2 cellular contexts compared by ENCODE assay signal in genomic region chr6:26570027-26570809, GRCh38.
TF ChIP-seq lines count a peak whose summit lies in the region.

No MANE protein-coding gene starts in this region.

TF ChIP-seq in A549, 52 proteins besides CTCF, POLR2A, EP300 and RAD21:
- no peak for TF ChIP-seq HOXA7 (CRISPR knock-in tag; IDR thresholded peaks at IDR 0.05)
- no peak for TF ChIP-seq GATA3 (IDR thresholded peaks at IDR 0.05; ENCODE audit: borderline replicate concordance)
- no peak for TF ChIP-seq ZSCAN20 (CRISPR knock-in tag; IDR thresholded peaks at IDR 0.05)
- TF ChIP-seq JUNB (IDR thresholded peaks at IDR 0.05) = no peak
- TF ChIP-seq ELK1 (IDR thresholded peaks at IDR 0.05; ENCODE audit: low read depth, low read length) = no peak

TF ChIP-seq in K562, 482 proteins besides CTCF, POLR2A, EP300 and RAD21 (continues in another document):
- no peak for TF ChIP-seq HNRNPK (IDR thresholded peaks at IDR 0.05; ENCODE audit: low read depth, low read length, poor library complexity, severe bottlenecking)
- no peak for TF ChIP-seq GABPB2 (CRISPR knock-in tag; conservative IDR thresholded peaks at IDR 0.05)
- peak; percentile 40; the same call in 1 of the 2 replicates for TF ChIP-seq TAF7 (tag; IDR thresholded peaks at IDR 0.05)
- TF ChIP-seq BCOR (IDR thresholded peaks at IDR 0.05) = peak; percentile 31; the same call in 1 of the 2 replicates
- no peak for TF ChIP-seq TFAM (CRISPR knock-in tag; conservative IDR thresholded peaks at IDR 0.05)
- no peak for TF ChIP-seq SMARCE1 (IDR thresholded peaks at IDR 0.05)
- TF ChIP-seq MBD2 (IDR thresholded peaks at IDR 0.05; ENCODE audit: borderline replicate concordance, low read depth) = 0 out of 2 replicates have a peak, but pooled peaks have one; percentile 15
- peak; percentile 78 for TF ChIP-seq VEZF1 (CRISPR knock-in tag; IDR thresholded peaks at IDR 0.05)
- TF ChIP-seq ATF6 (CRISPR knock-in tag; IDR thresholded peaks at IDR 0.05) = no peak
- TF ChIP-seq TEAD1 (CRISPR knock-in tag; IDR thresholded peaks at IDR 0.05) = no peak
- no peak for TF ChIP-seq CHD1 (IDR thresholded peaks at IDR 0.05; ENCODE audit: low read length)
- no peak for TF ChIP-seq MCM3 (IDR thresholded peaks at IDR 0.05)
- no peak for TF ChIP-seq U2AF2 (optimal IDR thresholded peaks at IDR 0.05; ENCODE audit: low read depth, low read length)
- TF ChIP-seq ZBTB34 (CRISPR knock-in tag; IDR thresholded peaks at IDR 0.05) = no peak
- TF ChIP-seq ZFP91 (CRISPR knock-in tag; IDR thresholded peaks at IDR 0.05) = no peak
- TF ChIP-seq E4F1 (CRISPR knock-in tag; IDR thresholded peaks at IDR 0.05; ENCODE audit: borderline replicate concordance) = no peak
- no peak for TF ChIP-seq RNF2 (IDR thresholded peaks at IDR 0.05)
- peak in 1 of 2 experiments; percentile 22 for TF ChIP-seq E2F6 (IDR thresholded peaks at IDR 0.05; ENCODE audit: borderline replicate concordance in 1 of 2, extremely low read depth in 1 of 2, insufficient read depth in 1 of 2, insufficient read length in 1 of 2, low read depth in 1 of 2, low read length in 1 of 2, poor library complexity in 1 of 2, severe bottlenecking in 1 of 2)
- TF ChIP-seq ZNF165 (CRISPR knock-in tag; IDR thresholded peaks at IDR 0.05; ENCODE audit: borderline replicate concordance) = no peak
- no peak for TF ChIP-seq ZNF79 (CRISPR knock-in tag; IDR thresholded peaks at IDR 0.05; ENCODE audit: low read depth)
- TF ChIP-seq ZNF354B (CRISPR knock-in tag; IDR thresholded peaks at IDR 0.05) = no peak
- TF ChIP-seq YY1 (IDR thresholded peaks at IDR 0.05; ENCODE audit: borderline replicate concordance in 1 of 3, control insufficient read depth in 1 of 3, extremely low read depth in 1 of 3, insufficient read depth in 3 of 3, insufficient read length in 1 of 3, insufficient replicate concordance in 2 of 3, low read depth in 1 of 3, low read length in 2 of 3) = peak in 1 of 3 experiments; percentile 57
- no peak for TF ChIP-seq ZFP1 (CRISPR knock-in tag; IDR thresholded peaks at IDR 0.05)
- no peak for TF ChIP-seq FOXP1 (CRISPR knock-in tag; IDR thresholded peaks at IDR 0.05)
- TF ChIP-seq ZKSCAN1 (IDR thresholded peaks at IDR 0.05; ENCODE audit: low read depth, low read length) = no peak
- no peak for TF ChIP-seq RB1 (IDR thresholded peaks at IDR 0.05; ENCODE audit: low read depth)
- no peak for TF ChIP-seq ZKSCAN8 (CRISPR knock-in tag; IDR thresholded peaks at IDR 0.05)
- no peak for TF ChIP-seq NR2F6 (CRISPR knock-in tag; IDR thresholded peaks at IDR 0.05)
- no peak; the same call in 1 of the 2 replicates for TF ChIP-seq CTBP1 (IDR thresholded peaks at IDR 0.05; ENCODE audit: borderline replicate concordance)
- 0 out of 2 replicates have a peak, but pooled peaks have one; percentile 10 for TF ChIP-seq ZNF668 (CRISPR knock-in tag; IDR thresholded peaks at IDR 0.05)
- TF ChIP-seq IFI16 (CRISPR knock-in tag; IDR thresholded peaks at IDR 0.05) = no peak
- peak; percentile 60 for TF ChIP-seq RBFOX2 (IDR thresholded peaks at IDR 0.05; ENCODE audit: low read depth, low read length)
- TF ChIP-seq EP400 (IDR thresholded peaks at IDR 0.05) = no peak
- TF ChIP-seq XRCC5 (IDR thresholded peaks at IDR 0.05; ENCODE audit: low read depth, low read length) = no peak
- peak; percentile 10; the same call in 1 of the 2 replicates for TF ChIP-seq TEAD4 (IDR thresholded peaks at IDR 0.05; ENCODE audit: low read length)
- no peak for TF ChIP-seq TEAD4 (CRISPR knock-in tag; IDR thresholded peaks at IDR 0.05; ENCODE audit: borderline replicate concordance)
- TF ChIP-seq TCF7 (IDR thresholded peaks at IDR 0.05; ENCODE audit: borderline replicate concordance) = no peak
- no peak for TF ChIP-seq ZNF740 (CRISPR knock-in tag; IDR thresholded peaks at IDR 0.05)
- TF ChIP-seq ZNF740 (tag; IDR thresholded peaks at IDR 0.05) = peak in 1 of 2 experiments; percentile 86; a peak in 2 of 4 replicates
- TF ChIP-seq MAFF (IDR thresholded peaks at IDR 0.05; ENCODE audit: low read length) = no peak
- no peak for TF ChIP-seq FIP1L1 (IDR thresholded peaks at IDR 0.05; ENCODE audit: low read depth, low read length, poor library complexity, severe bottlenecking)
- TF ChIP-seq BHLHE40 (IDR thresholded peaks at IDR 0.05; ENCODE audit: low read length) = no peak
- no peak for TF ChIP-seq HINFP (tag; conservative IDR thresholded peaks at IDR 0.05; ENCODE audit: low read depth)
- no peak for TF ChIP-seq TRIM28 (IDR thresholded peaks at IDR 0.05)
